Comparison of ENCODE assay signal across 13 cellular contexts in genomic region chr2:24454258-24454657, GRCh38. TPM values are rescaled to one million over a fixed set of nuclear protein-coding genes. Genes with fewer than 3 reads are reported as not detected.
DNase-seq lines count a peak whose midpoint lies in the region; ATAC-seq and TF ChIP-seq lines count a peak whose summit lies in the region.
"Had no signal": no experiment of that assay in that cellular context is flagged by ENCODE, and none has a peak within 500 bp of the region (broad histone marks: within the 10 kb centered on the region; RNA-seq: fewer than 3 reads in every experiment).

No MANE protein-coding gene starts in this region.

- no peak for TF ChIP-seq CTCF in astrocyte of the cerebellum (IDR thresholded peaks at IDR 0.05; ENCODE audit: low read depth, low read length, missing control alignments)

- H4K12ac ChIP-seq in trophoblast cell (ENCODE audit: low read depth, low read length), result no peak overlapping the region

- no peak overlapping the region for H4K8ac ChIP-seq in trophoblast cell (ENCODE audit: low read depth, low read length)

- POLR2A ChIA-PET in HEK293T (lab: Yijun Ruan, JAX), result no interaction called here

- H3K4me1 ChIP-seq in skeletal muscle satellite cell (ENCODE audit: control insufficient read depth, insufficient read depth, low read length), result peaks cover 24% of the 10 kb centered on the region
- no peaks in the 10 kb centered on the region for H3K4me1 ChIP-seq in trophoblast cell (ENCODE audit: control insufficient read depth in 1 of 2, insufficient read depth in 2 of 2, low read length in 2 of 2)

- no peak overlapping the region for H4K91ac ChIP-seq in trophoblast cell (ENCODE audit: low read depth, low read length)

- H3K4ac ChIP-seq in trophoblast cell (ENCODE audit: low read depth, low read length), result no peak overlapping the region

- H2BK5ac ChIP-seq in trophoblast cell (ENCODE audit: low read depth, low read length, poor library complexity), result no peak overlapping the region

- H2AFZ ChIP-seq in trophoblast cell (ENCODE audit: insufficient read depth, low read length, poor library complexity), result no peak overlapping the region
- H2AFZ ChIP-seq: PC-9 had no signal

- no CpG with 5 or more reads among the region's 13 CpGs for WGBS in trophoblast cell (ENCODE audit: extremely low coverage, insufficient coverage, insufficient read length)

- no peak overlapping the region for H3K18ac ChIP-seq in trophoblast cell (ENCODE audit: low read length)

- H3K36me3 ChIP-seq in skeletal muscle satellite cell (ENCODE audit: insufficient read depth, low read length) (no peaks in the 10 kb centered on the region), trophoblast cell (ENCODE audit: control insufficient read depth in 1 of 2, insufficient read depth in 2 of 2, low read length in 2 of 2) (no peaks in the 10 kb centered on the region)

- H3K27me3 ChIP-seq in skeletal muscle satellite cell (ENCODE audit: control insufficient read depth, insufficient read depth, low read length) (no peaks in the 10 kb centered on the region), trophoblast cell (ENCODE audit: insufficient read depth, low read length) (no peaks in the 10 kb centered on the region)

- H2BK12ac ChIP-seq in trophoblast cell (ENCODE audit: low read length), result no peak overlapping the region

- no peak overlapping the region for H3K27ac ChIP-seq in trophoblast cell (ENCODE audit: low read depth, low read length)
- H3K27ac ChIP-seq: PC-9 had no signal

- CTCF ChIA-PET in HEK293T (lab: Yijun Ruan, JAX), result interaction anchor here (0.6 to 1.3 kb wide), 3 partner anchors 26 to 190 kb away, joined by 3 to 4 read pairs (median 3); no protein-coding TSS in a partner anchor

- no peak for ATAC-seq in activated CD4-positive, CD25-positive, alpha-beta regulatory T cell treated with anti-CD3 and anti-CD28 coated beads, Interleukin-2, amount 50 U/mL, for 24 hours
- no peak for ATAC-seq in HG02610 (IDR thresholded peaks at IDR 0.05; ENCODE audit: unreplicated experiment)

- H2AK5ac ChIP-seq in trophoblast cell (ENCODE audit: low read length), result no peak overlapping the region

- H3K4me2 ChIP-seq in skeletal muscle satellite cell (ENCODE audit: low read length) (peak overlapping the region; percentile 79), trophoblast cell (ENCODE audit: low read length) (no peak overlapping the region)
- H3K4me2 ChIP-seq: PC-9 had no signal

- peak; percentile 49 for DNase-seq in GM03348 (ENCODE audit: low spot score)
- peak; percentile 48 for DNase-seq in astrocyte of the cerebellum (ENCODE audit: low read depth)
- peak; percentile 56 for DNase-seq in inferior parietal cortex (ENCODE audit: extremely low spot score)
- no peak for DNase-seq in trophoblast cell
- no peak for DNase-seq in HEK293T (ENCODE audit: extremely low spot score)
- DNase-seq: activated CD4-positive, alpha-beta T cell treated with anti-CD3 and anti-CD28 coated beads, Interleukin-2, amount 50 U/mL, for 48 hours; DMS53; Karpas-422; PC-9; stimulated activated CD4-positive, alpha-beta T cell treated with anti-CD3 and anti-CD28 coated beads, Interleukin-4, amount 100 ng/mL, for 4 hours had no signal

- H3K9ac ChIP-seq in skeletal muscle satellite cell (ENCODE audit: low read depth, low read length) (peak overlapping the region; percentile 2), trophoblast cell (ENCODE audit: low read length) (no peak overlapping the region)

- H3K79me2 ChIP-seq in trophoblast cell (ENCODE audit: control insufficient read depth, insufficient read depth, low read length, poor library complexity), result no peaks in the 10 kb centered on the region

- H3K23ac ChIP-seq in trophoblast cell (ENCODE audit: low read length), result no peak overlapping the region

- H3K9me3 ChIP-seq in skeletal muscle satellite cell (replicated peaks; ENCODE audit: low read length) (no peaks in the 10 kb centered on the region), trophoblast cell (ENCODE audit: insufficient read depth, low read depth, low read length) (peaks cover 4% of the 10 kb centered on the region)

- H3K4me3 ChIP-seq in astrocyte of the cerebellum (ENCODE audit: low read depth, low read length) (peak overlapping the region; percentile 21), skeletal muscle satellite cell (ENCODE audit: low read length) (peak overlapping the region; percentile 51), trophoblast cell (ENCODE audit: low read depth, low read length) (no peak overlapping the region)
- H3K4me3 ChIP-seq: PC-9 had no signal

- no peak overlapping the region for H2BK120ac ChIP-seq in trophoblast cell (ENCODE audit: insufficient read depth, low read length, poor library complexity)

- in situ Hi-C loops in astrocyte of the cerebellum (cut with HindIII; ENCODE audit: low sequenced_read_pairs), result no loop called here

- no peaks in the 10 kb centered on the region for H3K79me1 ChIP-seq in trophoblast cell (ENCODE audit: low read length)

- H3K14ac ChIP-seq in trophoblast cell (ENCODE audit: low read length), result no peak overlapping the region

TF ChIP-seq in HEK293T, 16 proteins besides CTCF, POLR2A, EP300 and RAD21:
- TF ChIP-seq FOXA1 (IDR thresholded peaks at IDR 0.05) (no peak), HDGF (IDR thresholded peaks at IDR 0.05; ENCODE audit: borderline replicate concordance) (no peak), ELF4 (IDR thresholded peaks at IDR 0.05) (no peak), L3MBTL2 (conservative IDR thresholded peaks at IDR 0.05) (no peak; the same call in 1 of the 2 replicates), ARNT (IDR thresholded peaks at IDR 0.05) (no peak)

RNA-seq across cellular contexts. Expression of gene NCOA1, which starts 36.8 kb away (rescaled TPM):
- total RNA-seq in skeletal muscle satellite cell (2012; rRNA removed), result 9.6 and 11.2 TPM in 2 replicates
- polyA plus RNA-seq in trophoblast cell (2013), result 7.5 and 8.1 TPM in 2 replicates

Comparison
In these comparisons a context has a peak if more than half of its experiments do, and no peak if none do; other contexts are left out.
1. DNase-seq: peak in GM03348 (single experiment), astrocyte of the cerebellum (single experiment) and inferior parietal cortex (single experiment); none in trophoblast cell (0 of 2) and HEK293T (single experiment).